ENCODE assay signal across 9 cellular contexts in the genomic region with DNA sequence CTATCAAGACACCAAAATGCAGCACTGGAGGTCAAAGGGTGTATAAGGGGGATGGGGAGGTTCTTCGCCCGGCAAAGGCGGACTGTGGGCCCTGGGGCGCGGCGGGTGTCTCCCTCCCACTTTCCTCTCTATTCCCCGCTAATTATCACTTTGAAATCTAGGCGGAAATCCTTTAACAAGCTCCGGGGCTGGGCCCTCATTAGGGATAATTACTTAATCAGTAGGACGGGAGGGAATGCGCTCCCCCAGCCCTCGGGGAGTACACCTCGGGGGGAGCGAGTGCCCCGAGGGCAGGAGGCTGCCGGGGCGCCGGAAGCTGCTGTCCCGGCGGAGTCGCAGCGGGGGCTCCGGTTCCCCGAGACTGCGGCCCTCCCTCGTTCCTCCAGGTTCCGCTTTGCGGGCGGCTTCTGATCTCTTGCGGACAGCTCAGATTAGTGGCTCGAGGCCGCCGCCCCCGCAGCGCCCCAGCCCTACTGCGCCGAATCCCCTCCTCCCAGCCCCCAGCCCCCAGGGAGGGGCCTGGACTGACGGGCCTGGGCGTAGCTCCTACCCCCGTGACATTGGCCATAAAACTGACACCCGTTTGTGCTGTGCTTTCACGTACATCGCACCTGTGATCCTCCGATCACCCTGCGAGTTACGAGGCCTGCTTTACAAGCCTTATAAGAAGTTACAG. TPM values are rescaled to one million over a fixed set of nuclear protein-coding genes. Genes with fewer than 3 reads are reported as not detected.
DNase-seq lines count a peak whose midpoint lies in the region; ATAC-seq, FAIRE-seq and TF ChIP-seq lines count a peak whose summit lies in the region.
"Had no signal": no experiment of that assay in that cellular context is flagged by ENCODE, and none has a peak within 500 bp of the region (broad histone marks: within the 10 kb centered on the region; RNA-seq: fewer than 3 reads in every experiment).

No MANE protein-coding gene starts in this region.

- H3K4me3 ChIP-seq in heart right ventricle (peak overlapping the region; percentile 25 to 60 (median 50)), psoas muscle (peak overlapping the region; percentile 59)

- H3K27ac Mint-ChIP-seq in activated naive CD4-positive, alpha-beta T cell treated with anti-CD3 and anti-CD28 coated beads for 36 hours = no peak overlapping the region

- H3K4me1 ChIP-seq in heart right ventricle (peaks cover 0 to 18% (median 14%) of the 10 kb centered on the region in 9 donors), psoas muscle (peaks cover 8% of the 10 kb centered on the region)

- peaks cover 4% of the 10 kb centered on the region for H3K27me3 Mint-ChIP-seq in activated naive CD4-positive, alpha-beta T cell treated with anti-CD3 and anti-CD28 coated beads for 36 hours (ENCODE audit: low read depth)

- DNase-seq in EL (peak; percentile 56), RWPE1 (ENCODE audit: low spot score) (peak; percentile 23), heart right ventricle (peak; percentile 58 to 62), psoas muscle (peak; percentile 78 to 86), ureter (ENCODE audit: low spot score) (peak; percentile 76), urothelium cell line (ENCODE audit: low spot score) (no peak)
- DNase-seq in activated naive CD4-positive, alpha-beta T cell treated with anti-CD3 and anti-CD28 coated beads for 36 hours = peak; percentile 82

- H3K9me3 Mint-ChIP-seq in activated naive CD4-positive, alpha-beta T cell treated with anti-CD3 and anti-CD28 coated beads for 36 hours = no peaks in the 10 kb centered on the region

- intact Hi-C loops in activated naive CD4-positive, alpha-beta T cell treated with anti-CD3 and anti-CD28 coated beads for 36 hours (cut with micrococcal nuclease) = no loop called here
- intact Hi-C loops in heart right ventricle (cut with DNase I) (no loop called here), psoas muscle (cut with DNase I) (loop anchor here in 1 of 2 donors (1.0 kb wide), 1 partner anchor 37 kb away; no protein-coding TSS in a partner anchor)

- WGBS in heart right ventricle, 2 donors = 7 to 10% methylated on average over 46 of the region's 46 CpGs
- WGBS in psoas muscle, 3 donors = 9 to 10% (median 9%) methylated on average over 43 to 46 of the region's 46 CpGs

- H3K27ac ChIP-seq in RWPE1 (peak overlapping the region; percentile 30; the same call in 1 of the 2 replicates), heart right ventricle (peak overlapping the region in 7 of 10 donors; percentile 10 to 47 (median 39)), psoas muscle (no peak overlapping the region)

- H3K36me3 ChIP-seq in heart right ventricle (no peaks in the 10 kb centered on the region), psoas muscle (ENCODE audit: insufficient read depth in 1 of 2, low read depth in 1 of 2) (no peaks in the 10 kb centered on the region)

- CTCF ChIA-PET in RWPE1 (lab: Yijun Ruan, JAX) = interaction anchor here (0.6 to 1.3 kb wide), 3 partner anchors 10 to 40 kb away, joined by 3 to 4 read pairs (median 4); no protein-coding TSS in a partner anchor
- CTCF ChIA-PET in activated naive CD4-positive, alpha-beta T cell treated with anti-CD3 and anti-CD28 coated beads for 36 hours (lab: Charles Lee) = interaction anchor here (0.7 to 1.3 kb wide), 2 partner anchors 40 to 125 kb away, joined by 3 to 6 read pairs; no protein-coding TSS in a partner anchor

- POLR2A ChIA-PET in RWPE1 (lab: Yijun Ruan, JAX; ENCODE audit: low non-redundant PET) = interaction anchor here (0.7 kb wide), 1 partner anchor 87 kb away, joined by 3 read pairs; no protein-coding TSS in a partner anchor

- H3K4me3 Mint-ChIP-seq in activated naive CD4-positive, alpha-beta T cell treated with anti-CD3 and anti-CD28 coated beads for 36 hours = peak overlapping the region; percentile 71

- ATAC-seq in HG02973 (IDR thresholded peaks at IDR 0.05; ENCODE audit: unreplicated experiment) = peak; percentile 50
- peak; percentile 79 to 94 (median 88) for ATAC-seq in heart right ventricle
- peak; percentile 67 to 86 (median 83) for ATAC-seq in psoas muscle

- TF ChIP-seq CTCF in RWPE1 (conservative IDR thresholded peaks at IDR 0.05; ENCODE audit: low read depth) (no peak), heart right ventricle (IDR thresholded peaks at IDR 0.05) (no peak), psoas muscle (IDR thresholded peaks at IDR 0.05) (no peak)

- H3K27me3 ChIP-seq in heart right ventricle (peaks cover 0 to 85% (median 5%) of the 10 kb centered on the region in 7 donors), psoas muscle (ENCODE audit: insufficient read depth in 3 of 3, low read length in 2 of 3) (peaks cover 0 to 48% (median 2%) of the 10 kb centered on the region in 3 donors)

- H3K9me3 ChIP-seq in heart right ventricle = no peaks in the 10 kb centered on the region
- H3K9me3 ChIP-seq in psoas muscle = no peaks in the 10 kb centered on the region

- no peaks in the 10 kb centered on the region for H3K36me3 Mint-ChIP-seq in activated naive CD4-positive, alpha-beta T cell treated with anti-CD3 and anti-CD28 coated beads for 36 hours (ENCODE audit: low read depth)

- peaks cover 13% of the 10 kb centered on the region for H3K4me1 Mint-ChIP-seq in activated naive CD4-positive, alpha-beta T cell treated with anti-CD3 and anti-CD28 coated beads for 36 hours (ENCODE audit: low read depth)

- FAIRE-seq in urothelium cell line (lab: Jason Lieb, UNC) = no peak

RNA-seq across cellular contexts. Expression of a gene that starts 14.7 kb away (rescaled TPM):
- total RNA-seq in activated naive CD4-positive, alpha-beta T cell treated with anti-CD3 and anti-CD28 coated beads for 36 hours = not detected
- total RNA-seq in heart right ventricle (under 1 TPM in 1 of 10 donors, not detected in 9; 0.08 TPM), psoas muscle (not detected), ureter (not detected)
- polyA plus RNA-seq in heart right ventricle (not detected), psoas muscle (not detected)
- total RNA-seq: SK-MEL-5 had no signal

RNA-seq across cellular contexts. Expression of a gene that starts 23.5 kb away (rescaled TPM):
- not detected for total RNA-seq in activated naive CD4-positive, alpha-beta T cell treated with anti-CD3 and anti-CD28 coated beads for 36 hours
- total RNA-seq in heart right ventricle = not detected
- not detected for polyA plus RNA-seq in heart right ventricle
- total RNA-seq in psoas muscle = not detected
- polyA plus RNA-seq in psoas muscle = under 1 TPM in 2 of 3 donors, not detected in 1; 0.13 to 0.14 TPM
- total RNA-seq in ureter = 1.0 TPM
- total RNA-seq: SK-MEL-5 had no signal

RNA-seq across cellular contexts. Expression of a gene that starts 28.0 kb away (rescaled TPM):
- total RNA-seq in activated naive CD4-positive, alpha-beta T cell treated with anti-CD3 and anti-CD28 coated beads for 36 hours = not detected
- total RNA-seq in heart right ventricle = not detected
- under 1 TPM in 1 of 2 donors, not detected in 1; 0.09 TPM for polyA plus RNA-seq in heart right ventricle
- not detected for total RNA-seq in psoas muscle
- polyA plus RNA-seq in psoas muscle = under 1 TPM; 0.01 to 0.07 (median 0.07) TPM
- not detected for total RNA-seq in ureter
- total RNA-seq: SK-MEL-5 had no signal

RNA-seq across cellular contexts. Expression of a gene that starts 41.5 kb away (rescaled TPM):
- 10 to 100 TPM; 78.1 to 82.8 TPM for total RNA-seq in activated naive CD4-positive, alpha-beta T cell treated with anti-CD3 and anti-CD28 coated beads for 36 hours
- total RNA-seq in heart right ventricle = 10 to 100 TPM; 13.4 to 28.4 (median 22.5) TPM
- polyA plus RNA-seq in heart right ventricle = 10 to 100 TPM in 1 of 2 donors, 1 to 10 TPM in 1; 9.3 to 26.0 TPM
- total RNA-seq in psoas muscle = 10 to 100 TPM; 25.8 to 36.6 (median 28.2) TPM
- 10 to 100 TPM; 11.4 to 22.6 (median 13.9) TPM for polyA plus RNA-seq in psoas muscle
- total RNA-seq in ureter = 33.2 TPM

RNA-seq across cellular contexts. Expression of a gene that starts 47.5 kb away (rescaled TPM):
- 10 to 100 TPM; 33.3 to 42.4 TPM for total RNA-seq in activated naive CD4-positive, alpha-beta T cell treated with anti-CD3 and anti-CD28 coated beads for 36 hours
- 10 to 100 TPM in 8 of 10 donors, 1 to 10 TPM in 2; 8.3 to 25.1 (median 12.5) TPM for total RNA-seq in heart right ventricle
- polyA plus RNA-seq in heart right ventricle = 10 to 100 TPM; 15.9 to 27.0 TPM
- 10 to 100 TPM; 13.3 to 21.3 (median 15.8) TPM for total RNA-seq in psoas muscle
- polyA plus RNA-seq in psoas muscle = 10 to 100 TPM; 18.9 to 30.8 (median 26.4) TPM
- total RNA-seq in ureter = 30.4 TPM
